In the genomic region with DNA sequence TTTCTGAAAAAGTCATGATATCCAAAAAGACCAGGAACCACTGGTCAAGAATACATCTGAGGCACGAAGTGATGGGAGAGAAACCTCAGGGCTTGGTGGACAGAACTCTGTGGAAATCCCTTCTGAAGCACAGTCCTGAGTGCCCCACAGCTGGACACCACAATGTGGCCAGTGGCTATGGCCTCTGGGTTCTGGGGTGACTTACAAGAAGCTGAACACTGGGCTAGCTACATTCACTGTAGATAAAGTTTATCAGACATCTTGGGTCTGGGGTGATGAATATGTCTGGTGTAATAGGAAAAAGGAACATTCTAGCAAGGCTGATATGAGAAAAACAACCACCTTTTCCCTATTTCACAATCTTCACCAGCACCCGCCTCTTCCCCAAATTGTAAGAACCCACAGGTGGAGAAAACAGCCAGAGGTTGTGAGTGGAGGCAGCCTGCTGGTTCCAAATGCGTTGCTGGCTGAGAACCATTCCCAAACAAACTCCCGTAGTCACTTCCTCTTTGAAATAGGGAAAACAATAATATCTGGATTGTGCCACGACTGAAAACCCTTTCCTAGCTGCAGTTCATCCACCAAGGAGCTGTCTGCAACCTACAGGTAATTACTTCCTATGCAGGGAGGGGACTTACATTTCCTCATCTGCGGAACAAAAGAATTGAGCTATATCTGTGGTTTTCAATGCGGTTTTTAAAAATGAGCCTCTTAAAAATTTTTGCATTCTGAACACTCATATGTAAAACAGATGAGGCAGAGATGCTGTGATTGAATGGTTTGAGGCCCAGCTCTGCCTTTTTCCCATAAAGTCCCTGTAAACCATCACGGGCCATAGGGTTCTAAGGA, we compare ENCODE assay signal across 14 cellular contexts.
DNase-seq lines count a peak whose midpoint lies in the region; ATAC-seq and TF ChIP-seq lines count a peak whose summit lies in the region.
"Had no signal": no experiment of that assay in that cellular context is flagged by ENCODE, and none has a peak within 500 bp of the region (broad histone marks: within the 10 kb centered on the region; RNA-seq: fewer than 3 reads in every experiment).

No MANE protein-coding gene starts in this region.

- peaks cover 26% of the 10 kb centered on the region for H3K4me1 Mint-ChIP-seq in CD8-positive, alpha-beta T cell (ENCODE audit: low read depth)

- no peak overlapping the region for H3K27ac Mint-ChIP-seq in CD8-positive, alpha-beta T cell

- no peak for TF ChIP-seq CTCF in CD8-positive, alpha-beta T cell (IDR thresholded peaks at IDR 0.05)

- H3K27ac ChIP-seq in CD8-positive, alpha-beta T cell (ENCODE audit: low read depth, low read length), result no peak overlapping the region
- H3K27ac ChIP-seq: esophagus squamous epithelium, transverse colon had no signal

- no peak overlapping the region for H3K4me3 ChIP-seq in CD8-positive, alpha-beta T cell (ENCODE audit: low read depth, low read length)
- H3K4me3 ChIP-seq: esophagus squamous epithelium, transverse colon had no signal

- H3K36me3 Mint-ChIP-seq in CD8-positive, alpha-beta T cell, result peaks cover 4% of the 10 kb centered on the region

- DNase-seq in CD8-positive, alpha-beta T cell, result no peak
- DNase-seq in NOMO-1 treated with DMSO at 0.1 percent for 48 hours (lab: John Stamatoyannopoulos, UW; ENCODE audit: unreplicated experiment) (peak; percentile 79), ecto neural progenitor cell (ENCODE audit: low spot score) (peak; percentile 31), left colon (no peak)
- DNase-seq: activated effector memory CD4-positive, alpha-beta T cell treated with anti-CD3 and anti-CD28 coated beads, Interleukin-2, amount 50 U/mL, for 16 hours; caudate nucleus; esophagus squamous epithelium; hypothalamus; nucleus accumbens; RPMI8226; transverse colon had no signal

- peak; percentile 46 for ATAC-seq in CD8-positive, alpha-beta T cell
- ATAC-seq in GM18511 (IDR thresholded peaks at IDR 0.05; ENCODE audit: unreplicated experiment), result peak; percentile 49
- no peak for ATAC-seq in GM21526 (IDR thresholded peaks at IDR 0.05; ENCODE audit: low FRiP score, unreplicated experiment)
- ATAC-seq in left colon, result no peak
- no peak for ATAC-seq in GM18907 (IDR thresholded peaks at IDR 0.05; ENCODE audit: unreplicated experiment)

- no peak overlapping the region for H3K4me3 Mint-ChIP-seq in CD8-positive, alpha-beta T cell

- H3K36me3 ChIP-seq in CD8-positive, alpha-beta T cell (ENCODE audit: insufficient read depth, low read length), result no peaks in the 10 kb centered on the region
- H3K36me3 ChIP-seq: esophagus squamous epithelium, transverse colon had no signal

- H3K4me1 ChIP-seq in CD8-positive, alpha-beta T cell (ENCODE audit: insufficient read depth, low read length), result peaks cover 11% of the 10 kb centered on the region
- H3K4me1 ChIP-seq: esophagus squamous epithelium had no signal

- intact Hi-C loops in CD8-positive, alpha-beta T cell (cut with DNase I, micrococcal nuclease), result loop anchor here in 1 of 2 experiments (2.0 kb wide), 1 partner anchor 24 kb away; no protein-coding TSS in a partner anchor
- intact Hi-C loops in left colon (cut with DNase I, micrococcal nuclease), result no loop called here

- H3K9me3 Mint-ChIP-seq in CD8-positive, alpha-beta T cell, result no peaks in the 10 kb centered on the region

- no peaks in the 10 kb centered on the region for H3K27me3 ChIP-seq in CD8-positive, alpha-beta T cell (ENCODE audit: insufficient read depth, low read length)
- H3K27me3 ChIP-seq: esophagus squamous epithelium, transverse colon had no signal

- CTCF ChIA-PET in CD8-positive, alpha-beta T cell (lab: Charles Lee), result interaction anchor here (0.9 to 1.1 kb wide), 2 partner anchors 26 to 383 kb away, joined by 3 to 7 read pairs; no protein-coding TSS in a partner anchor

- no peaks in the 10 kb centered on the region for H3K9me3 ChIP-seq in CD8-positive, alpha-beta T cell (ENCODE audit: low read length)
- H3K9me3 ChIP-seq: esophagus squamous epithelium, transverse colon had no signal

- POLR2A ChIA-PET in CD8-positive, alpha-beta T cell (lab: Charles Lee), result no interaction called here

- H3K27me3 Mint-ChIP-seq in CD8-positive, alpha-beta T cell (ENCODE audit: low read depth), result no peaks in the 10 kb centered on the region

Comparison
In these comparisons a context has a peak if more than half of its experiments do, and no peak if none do; other contexts are left out.
1. ATAC-seq: peak in CD8-positive, alpha-beta T cell (single experiment) and GM18511 (single experiment); none in GM21526 (single experiment), left colon (single experiment) and GM18907 (single experiment).
2. DNase-seq: peak in NOMO-1 treated with DMSO at 0.1 percent for 48 hours (single experiment) and ecto neural progenitor cell (single experiment); none in CD8-positive, alpha-beta T cell (0 of 7) and left colon (0 of 2).